ENCODE assay signal across 27 cellular contexts in the genomic region with DNA sequence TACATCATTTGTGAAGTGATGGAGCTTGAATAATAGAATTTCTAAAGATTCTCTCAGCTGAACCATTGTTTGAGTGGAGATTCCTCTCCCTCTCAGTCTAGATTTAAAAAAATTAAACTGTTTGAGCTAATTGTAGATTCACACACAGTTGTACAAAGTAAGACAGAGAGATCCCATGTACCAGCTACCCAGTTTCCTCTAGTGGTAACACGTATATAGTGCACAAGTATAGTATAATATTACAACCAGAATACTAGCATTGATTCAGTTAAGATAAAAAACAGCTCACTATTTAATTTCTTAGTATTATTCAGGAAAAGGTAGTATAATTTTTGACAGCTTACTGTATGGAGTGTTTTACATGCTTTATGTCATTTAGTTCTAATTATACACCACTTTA.
"Had no signal": no experiment of that assay in that cellular context is flagged by ENCODE, and none has a peak within 500 bp of the region (broad histone marks: within the 10 kb centered on the region; RNA-seq: fewer than 3 reads in every experiment).

No MANE protein-coding gene starts in this region.

- H3K9me3 Mint-ChIP-seq: activated naive CD4-positive, alpha-beta T cell treated with anti-CD3 and anti-CD28 coated beads, Interleukin-2, amount 50 U/mL, for 24 hours; activated naive CD8-positive, alpha-beta T cell treated with anti-CD3 and anti-CD28 coated beads, Interleukin-2, amount 50 U/mL, for 24 hours; activated T-helper 2 cell treated with anti-CD3 and anti-CD28 coated beads, Interferon-gamma antibody, Interleukin-2, Interleukin-4, amounts not matched to agents 10 μg/mL and 5 μg/mL and 100 μg/mL, durations not matched to agents 14 hours and 24 hours and 36 hours; mesothelial cell of epicardium; T-helper 2 cell treated with Interferon-gamma antibody and Interleukin-4, amounts not matched to agents 5 μg/mL and 100 μg/mL, for 36 hours had no signal

- H3K4me1 ChIP-seq: gastrocnemius medialis, tibial nerve had no signal

- H3K9me3 ChIP-seq: gastrocnemius medialis, tibial nerve had no signal

- ATAC-seq: activated CD4-positive, alpha-beta T cell treated with anti-CD3 and anti-CD28 coated beads for 36 hours; activated CD8-positive, alpha-beta memory T cell treated with anti-CD3 and anti-CD28 coated beads, Interleukin-2, amount 10 ng/mL, durations not matched to agents 7 days and 5 days; activated CD8-positive, alpha-beta T cell treated with anti-CD3 and anti-CD28 coated beads, Interleukin-2, amount 10 ng/mL, durations not matched to agents 7 days and 5 days; activated naive CD8-positive, alpha-beta T cell treated with anti-CD3 and anti-CD28 coated beads, Interleukin-2, amount 50 U/mL, for 24 hours; gastrocnemius medialis; left cardiac atrium; left ventricle myocardium superior; right cardiac atrium had no signal

- H3K4me1 Mint-ChIP-seq: activated CD4-positive, alpha-beta T cell treated with anti-CD3 and anti-CD28 coated beads for 36 hours; activated CD8-positive, alpha-beta memory T cell treated with anti-CD3 and anti-CD28 coated beads, Interleukin-2, amount 10 ng/mL, durations not matched to agents 7 days and 5 days; activated naive CD4-positive, alpha-beta T cell treated with anti-CD3 and anti-CD28 coated beads, Interleukin-2, amount 50 U/mL, for 24 hours; activated naive CD8-positive, alpha-beta T cell treated with anti-CD3 and anti-CD28 coated beads, Interleukin-2, amount 50 U/mL, for 24 hours; naive B cell had no signal

- H3K36me3 Mint-ChIP-seq: activated CD8-positive, alpha-beta memory T cell treated with anti-CD3 and anti-CD28 coated beads, Interleukin-2, amount 10 ng/mL, durations not matched to agents 7 days and 5 days; activated naive CD4-positive, alpha-beta T cell treated with anti-CD3 and anti-CD28 coated beads, Interleukin-2, amount 50 U/mL, for 24 hours; mesothelial cell of epicardium; naive B cell had no signal

- H3K27me3 Mint-ChIP-seq: activated CD4-positive, alpha-beta T cell treated with anti-CD3 and anti-CD28 coated beads for 36 hours; naive B cell had no signal

- H3K36me3 ChIP-seq: gastrocnemius medialis, tibial nerve had no signal

- H3K27ac ChIP-seq: gastrocnemius medialis, tibial nerve had no signal

- H3K4me3 Mint-ChIP-seq: activated CD4-positive, alpha-beta T cell treated with anti-CD3 and anti-CD28 coated beads for 36 hours; activated CD8-positive, alpha-beta memory T cell treated with anti-CD3 and anti-CD28 coated beads, Interleukin-2, amount 10 ng/mL, durations not matched to agents 7 days and 5 days; activated CD8-positive, alpha-beta T cell treated with anti-CD3 and anti-CD28 coated beads, Interleukin-2, amount 10 ng/mL, durations not matched to agents 7 days and 5 days; activated naive CD4-positive, alpha-beta T cell treated with anti-CD3 and anti-CD28 coated beads, Interleukin-2, amount 50 U/mL, for 24 hours; activated naive CD8-positive, alpha-beta T cell treated with anti-CD3 and anti-CD28 coated beads, Interleukin-2, amount 50 U/mL, for 24 hours; mesothelial cell of epicardium; naive B cell; T-helper 2 cell treated with Interferon-gamma antibody and Interleukin-4, amounts not matched to agents 5 μg/mL and 100 μg/mL, for 36 hours had no signal

- DNase-seq: activated CD4-positive, alpha-beta T cell treated with anti-CD3 and anti-CD28 coated beads for 36 hours; activated CD4-positive, CD25-positive, alpha-beta regulatory T cell; activated CD8-positive, alpha-beta memory T cell treated with anti-CD3 and anti-CD28 coated beads, Interleukin-2, amount 10 ng/mL, durations not matched to agents 7 days and 5 days; activated CD8-positive, alpha-beta T cell treated with anti-CD3 and anti-CD28 coated beads, Interleukin-2, amount 10 ng/mL, durations not matched to agents 7 days and 5 days; activated naive CD8-positive, alpha-beta T cell treated with anti-CD3 and anti-CD28 coated beads, Interleukin-2, amount 50 U/mL, for 24 hours; activated T-cell treated with anti-CD3 and anti-CD28 coated beads, Interleukin-2, amount 50 U/mL, for 48 hours; amygdala; central memory CD4-positive, alpha-beta T cell; dermis blood vessel endothelial cell; effector CD8-positive, alpha-beta T cell; gastrocnemius medialis; head of caudate nucleus; hippocampal formation; left cardiac atrium; left ventricle myocardium superior; mammary epithelial cell; naive B cell; posterior cingulate gyrus; right cardiac atrium; stimulated activated CD4-positive, alpha-beta T cell treated with anti-CD3 and anti-CD28 coated beads, Interleukin-2, amount 100 ng/mL, for 48 hours; stimulated activated naive CD4-positive, alpha-beta T cell treated with Interleukin-2 at 50 U/mL for 16 hours had no signal

- H3K4me3 ChIP-seq: gastrocnemius medialis, tibial nerve had no signal

- H3K27ac Mint-ChIP-seq: activated CD4-positive, alpha-beta T cell treated with anti-CD3 and anti-CD28 coated beads for 36 hours; activated CD8-positive, alpha-beta memory T cell treated with anti-CD3 and anti-CD28 coated beads, Interleukin-2, amount 10 ng/mL, durations not matched to agents 7 days and 5 days; activated CD8-positive, alpha-beta T cell treated with anti-CD3 and anti-CD28 coated beads, Interleukin-2, amount 10 ng/mL, durations not matched to agents 7 days and 5 days; activated naive CD4-positive, alpha-beta T cell treated with anti-CD3 and anti-CD28 coated beads, Interleukin-2, amount 50 U/mL, for 24 hours; activated naive CD8-positive, alpha-beta T cell treated with anti-CD3 and anti-CD28 coated beads, Interleukin-2, amount 50 U/mL, for 24 hours; activated T-helper 2 cell treated with anti-CD3 and anti-CD28 coated beads, Interferon-gamma antibody, Interleukin-2, Interleukin-4, amounts not matched to agents 10 μg/mL and 5 μg/mL and 100 μg/mL, durations not matched to agents 14 hours and 24 hours and 36 hours; mesothelial cell of epicardium; naive B cell; T-helper 2 cell treated with Interferon-gamma antibody and Interleukin-4, amounts not matched to agents 5 μg/mL and 100 μg/mL, for 36 hours had no signal

- H3K27me3 ChIP-seq: gastrocnemius medialis, tibial nerve had no signal

- FAIRE-seq: keratinocyte had no signal
